In genomic region chrX:46918434-46918833, GRCh38 we compare ENCODE assay signal across 18 cellular contexts. TPM values are rescaled to one million over a fixed set of nuclear protein-coding genes. Genes with fewer than 3 reads are reported as not detected.
DNase-seq lines count a peak whose midpoint lies in the region; ATAC-seq and TF ChIP-seq lines count a peak whose summit lies in the region.
"Had no signal": no experiment of that assay in that cellular context is flagged by ENCODE, and none has a peak within 500 bp of the region (broad histone marks: within the 10 kb centered on the region; RNA-seq: fewer than 3 reads in every experiment).

No MANE protein-coding gene starts in this region.

- no peak overlapping the region for H3K4me3 ChIP-seq in body of pancreas
- H3K4me3 ChIP-seq in right lobe of liver: no peak overlapping the region
- H3K4me3 ChIP-seq in gastroesophageal sphincter: no peak overlapping the region
- H3K4me3 ChIP-seq: BLaER1 treated with 17β-estradiol and CSF1 and Interleukin-3, amounts not matched to agents 10 nM and 100 nM; GM12878; K562 had no signal

- no peak for TF ChIP-seq EP300 in gastroesophageal sphincter (IDR thresholded peaks at IDR 0.05)

- no peak for TF ChIP-seq POLR2A in body of pancreas (IDR thresholded peaks at IDR 0.05)
- TF ChIP-seq POLR2A in right lobe of liver (IDR thresholded peaks at IDR 0.05): no peak
- no peak for TF ChIP-seq POLR2A in gastroesophageal sphincter (IDR thresholded peaks at IDR 0.05)

- intact Hi-C loops in body of pancreas (cut with DNase I) (no loop called here), right lobe of liver (cut with DNase I) (no loop called here)

- DNase-seq in DMS 273 (lab: John Stamatoyannopoulos, UW; ENCODE audit: unreplicated experiment): peak; percentile 46
- no peak for DNase-seq in DMS 273 treated with DMSO at 0.1 percent for 48 hours (lab: John Stamatoyannopoulos, UW)
- DNase-seq in body of pancreas: peak; percentile 18 to 50 (median 44)
- DNase-seq in right lobe of liver: peak in 2 of 3 donors; percentile 23 to 45
- DNase-seq in NCI-H2171 treated with DMSO at 0.1 percent for 48 hours (lab: John Stamatoyannopoulos, UW): no peak
- DNase-seq: DMS153, H9, NCI-H1105, NCI-H1694 treated with DMSO at 0.1 percent for 48 hours, NCI-H510A had no signal

- ATAC-seq in body of pancreas (peak; percentile 30), right lobe of liver (peak; percentile 79 to 86 (median 82)), HG03159 (IDR thresholded peaks at IDR 0.05; ENCODE audit: unreplicated experiment) (no peak), HG02840 (IDR thresholded peaks at IDR 0.05; ENCODE audit: low FRiP score, unreplicated experiment) (no peak), gastroesophageal sphincter (no peak)
- ATAC-seq: GM12878, K562 had no signal

- WGBS in body of pancreas, 2 donors: 33% methylated on average over 1 of the region's 1 CpG; no CpG with 5 or more reads in 1 of the 2 donors
- 86% methylated on average over 1 of the region's 1 CpG for WGBS in right lobe of liver (ENCODE audit: insufficient coverage, low coverage, low lambda C conversion rate, missing lambda C conversion rate)
- 100% methylated on average over 1 of the region's 1 CpG; no CpG with 5 or more reads in 1 of the 2 donors for WGBS in gastroesophageal sphincter (ENCODE audit: low coverage in 1 of 2), 2 donors

- H3K4me1 ChIP-seq in body of pancreas: peaks cover 38% of the 10 kb centered on the region
- H3K4me1 ChIP-seq in right lobe of liver: peaks cover 0 to 21% (median 2%) of the 10 kb centered on the region in 4 donors
- peaks cover 0 to 11% (median 0%) of the 10 kb centered on the region in 3 donors for H3K4me1 ChIP-seq in gastroesophageal sphincter

- H3K36me3 ChIP-seq in body of pancreas (replicated peaks in 1 of 2; ENCODE audit: insufficient read depth in 1 of 2, low read depth in 2 of 2) (no peaks in the 10 kb centered on the region), right lobe of liver (no peaks in the 10 kb centered on the region), gastroesophageal sphincter (no peaks in the 10 kb centered on the region)

- TF ChIP-seq CTCF in body of pancreas (IDR thresholded peaks at IDR 0.05) (no peak), right lobe of liver (IDR thresholded peaks at IDR 0.05) (no peak), gastroesophageal sphincter (IDR thresholded peaks at IDR 0.05) (no peak)

- H3K9me3 ChIP-seq in body of pancreas: no peaks in the 10 kb centered on the region
- no peaks in the 10 kb centered on the region for H3K9me3 ChIP-seq in right lobe of liver
- H3K9me3 ChIP-seq in gastroesophageal sphincter: no peaks in the 10 kb centered on the region

- H3K27ac ChIP-seq in body of pancreas (peak overlapping the region in 2 of 4 donors; percentile 35 to 44), right lobe of liver (peak overlapping the region in 2 of 3 donors; percentile 18 to 33), gastroesophageal sphincter (no peak overlapping the region)
- H3K27ac ChIP-seq: 22Rv1; BLaER1 treated with 17β-estradiol and CSF1 and Interleukin-3, amounts not matched to agents 10 nM and 100 nM; RWPE1 had no signal

- H3K27me3 ChIP-seq in body of pancreas (no peaks in the 10 kb centered on the region), right lobe of liver (no peaks in the 10 kb centered on the region), gastroesophageal sphincter (no peaks in the 10 kb centered on the region)
- H3K27me3 ChIP-seq: BLaER1 treated with 17β-estradiol and CSF1 and Interleukin-3, amounts not matched to agents 10 nM and 100 nM had no signal

RNA-seq across cellular contexts. Expression of gene JADE3, which starts 6.2 kb away (rescaled TPM):
- total RNA-seq in body of pancreas (1 to 10 TPM; 2.3 to 9.3 TPM), right lobe of liver (10 to 100 TPM in 2 of 6 experiments, 1 to 10 TPM in 4; 6.5 to 10.1 (median 9.1) TPM), gastroesophageal sphincter (10 to 100 TPM in 1 of 4 donors, 1 to 10 TPM in 3; 5.5 to 10.2 (median 9.3) TPM)

Comparison
In these comparisons a context has a peak if more than half of its experiments do, and no peak if none do; other contexts are left out.
1. DNase-seq: peak in DMS 273 (single experiment), body of pancreas (4 of 4) and right lobe of liver (2 of 3); none in DMS 273 treated with DMSO at 0.1 percent for 48 hours (single experiment) and NCI-H2171 treated with DMSO at 0.1 percent for 48 hours (single experiment).
2. ATAC-seq: peak in body of pancreas (single experiment) and right lobe of liver (4 of 4); none in HG03159 (single experiment), HG02840 (single experiment) and gastroesophageal sphincter (single experiment).
3. H3K27ac ChIP-seq: peak in right lobe of liver (2 of 3); none in gastroesophageal sphincter (0 of 4).